In genomic region chr2:8281234-8281633, GRCh38 we compare ENCODE assay signal across 1 cellular context.
TF ChIP-seq lines count a peak whose summit lies in the region.

No MANE protein-coding gene starts in this region.

TF ChIP-seq in HepG2, 621 proteins besides CTCF, POLR2A, EP300 and RAD21 (continued from another document):
- TF ChIP-seq TCF7 (IDR thresholded peaks at IDR 0.05; ENCODE audit: low read depth) (no peak), ZNF878 (CRISPR knock-in tag; IDR thresholded peaks at IDR 0.05) (no peak), HMGXB4 (CRISPR knock-in tag; IDR thresholded peaks at IDR 0.05; ENCODE audit: borderline replicate concordance in 1 of 2, low read depth in 1 of 2) (no peak), CBX1 (IDR thresholded peaks at IDR 0.05; ENCODE audit: low read depth) (no peak), THAP8 (CRISPR knock-in tag; IDR thresholded peaks at IDR 0.05; ENCODE audit: borderline replicate concordance) (no peak), ATRX (CRISPR knock-in tag; IDR thresholded peaks at IDR 0.05; ENCODE audit: borderline replicate concordance) (no peak), TERF1 (CRISPR knock-in tag; IDR thresholded peaks at IDR 0.05) (no peak)
